In the genomic region with DNA sequence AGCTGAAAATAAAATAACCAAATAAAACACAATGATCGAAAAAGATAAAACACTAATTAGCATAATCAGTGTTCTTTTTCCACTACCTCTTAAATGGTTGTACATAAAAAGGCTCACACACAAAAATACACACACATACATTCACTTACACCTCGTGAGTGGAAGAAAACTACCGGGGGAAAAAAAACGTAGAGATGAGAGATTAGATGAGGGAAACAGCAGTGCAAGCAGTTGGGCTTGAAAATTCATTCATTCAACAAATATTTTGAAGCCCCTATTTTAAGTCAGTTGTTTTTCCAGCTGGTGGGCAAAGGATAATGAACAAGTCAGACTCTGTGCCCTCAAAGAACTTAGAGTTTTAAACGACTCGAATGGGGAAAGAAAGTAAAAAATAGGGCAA, we compare ENCODE assay signal across 9 cellular contexts. TPM values are rescaled to one million over a fixed set of nuclear protein-coding genes. Genes with fewer than 3 reads are reported as not detected.
DNase-seq lines count a peak whose midpoint lies in the region; ATAC-seq, FAIRE-seq and TF ChIP-seq lines count a peak whose summit lies in the region.
"Had no signal": no experiment of that assay in that cellular context is flagged by ENCODE, and none has a peak within 500 bp of the region (broad histone marks: within the 10 kb centered on the region; RNA-seq: fewer than 3 reads in every experiment).

No MANE protein-coding gene starts in this region.

- peaks cover 39% of the 10 kb centered on the region for H3K4me1 ChIP-seq in CD4-positive, CD25-positive, alpha-beta regulatory T cell (ENCODE audit: control insufficient read depth, insufficient read depth, low read length, poor library complexity, severe bottlenecking)
- peaks cover 20% of the 10 kb centered on the region for H3K4me1 ChIP-seq in endothelial cell of umbilical vein (ENCODE audit: control insufficient read depth, extremely low read depth, insufficient read depth, low read length)
- H3K4me1 ChIP-seq in ovary (ENCODE audit: insufficient read depth): peaks cover 4% of the 10 kb centered on the region

- H3K4me1 Mint-ChIP-seq in CD4-positive, CD25-positive, alpha-beta regulatory T cell: peaks cover 20 to 43% (median 37%) of the 10 kb centered on the region in 4 donors

- 34 to 45% (median 35%) methylated on average over 6 of the region's 6 CpGs for WGBS in ovary, 3 donors

- no peak for TF ChIP-seq CTCF in endothelial cell of umbilical vein (IDR thresholded peaks at IDR 0.05; ENCODE audit: extremely low read depth in 1 of 2, insufficient read depth in 1 of 2, low read depth in 1 of 2, low read length in 2 of 2)
- no peak for TF ChIP-seq CTCF in ovary (IDR thresholded peaks at IDR 0.05)

- peak overlapping the region; percentile 93 for H3K9ac ChIP-seq in endothelial cell of umbilical vein (replicated peaks; ENCODE audit: extremely low read depth, insufficient read depth, low read length)

- BruUV-seq in endothelial cell of umbilical vein (replicated peaks; lab: Mats Ljungman, UMichigan): no TSS peak

- no peaks in the 10 kb centered on the region for H3K27me3 Mint-ChIP-seq in CD4-positive, CD25-positive, alpha-beta regulatory T cell

- H3K79me2 ChIP-seq in endothelial cell of umbilical vein (ENCODE audit: control insufficient read depth, insufficient read depth, low read length): peaks cover 47% of the 10 kb centered on the region

- H3K4me3 Mint-ChIP-seq in CD4-positive, CD25-positive, alpha-beta regulatory T cell: no peak overlapping the region

- no peaks in the 10 kb centered on the region for H3K9me3 ChIP-seq in CD4-positive, CD25-positive, alpha-beta regulatory T cell (ENCODE audit: control insufficient read depth in 2 of 2, low read length in 2 of 2)
- H3K9me3 ChIP-seq in endothelial cell of umbilical vein (replicated peaks; ENCODE audit: control insufficient read depth, insufficient read depth, low read length) (no peaks in the 10 kb centered on the region), ovary (no peaks in the 10 kb centered on the region)

- peak overlapping the region; percentile 88 for H3K4me2 ChIP-seq in endothelial cell of umbilical vein (ENCODE audit: insufficient read depth, low read length)

- CTCF ChIA-PET in endothelial cell of umbilical vein (lab: Charles Lee): interaction anchor here (0.7 to 2.6 kb wide), 5 partner anchors 9 to 76 kb away, joined by 3 to 14 read pairs (median 3); no protein-coding TSS in a partner anchor

- peak overlapping the region; percentile 100 for H3K4me3 ChIP-seq in CD4-positive, CD25-positive, alpha-beta regulatory T cell (ENCODE audit: low read depth, low read length)
- H3K4me3 ChIP-seq in endothelial cell of umbilical vein (replicated peaks in 1 of 3; ENCODE audit: insufficient read depth in 1 of 3, low read depth in 1 of 3, low read length in 3 of 3): peak overlapping the region in 2 of 3 experiments; percentile 49 to 96
- peak overlapping the region; percentile 85 for H3K4me3 ChIP-seq in ovary

- H4K20me1 ChIP-seq in endothelial cell of umbilical vein (replicated peaks; ENCODE audit: control insufficient read depth, extremely low read depth, insufficient read depth, low read length): no peaks in the 10 kb centered on the region

- POLR2A ChIA-PET in endothelial cell of umbilical vein (lab: Charles Lee): no interaction called here

- no peak for DNase-seq in CD4-positive, CD25-positive, alpha-beta regulatory T cell
- DNase-seq in NAMALWA (ENCODE audit: low spot score): peak; percentile 5
- no peak for DNase-seq in endothelial cell of umbilical vein (ENCODE audit: low read depth, low spot score)
- no peak for DNase-seq in ovary
- no peak for DNase-seq in MV-4-11 (lab: John Stamatoyannopoulos, UW)
- DNase-seq in activated naive CD4-positive, alpha-beta T cell (lab: John Stamatoyannopoulos, UW): no peak
- DNase-seq in activated CD4-positive, alpha-beta T cell treated with anti-CD3 and anti-CD28 coated beads, Interleukin-2, amount 50 U/mL, for 4 hours: no peak
- DNase-seq: NCI-H2227 treated with DMSO at 0.1 percent for 48 hours had no signal

- ATAC-seq in CD4-positive, CD25-positive, alpha-beta regulatory T cell (ENCODE audit: low read depth in 2 of 2): no peak
- no peak for ATAC-seq in HG02852 (IDR thresholded peaks at IDR 0.05; ENCODE audit: unreplicated experiment)

- H3K27ac Mint-ChIP-seq in CD4-positive, CD25-positive, alpha-beta regulatory T cell: peak overlapping the region in 1 of 3 donors; percentile 93

- no peak for TF ChIP-seq POLR2A in endothelial cell of umbilical vein (IDR thresholded peaks at IDR 0.05; ENCODE audit: low read depth, low read length)
- TF ChIP-seq POLR2A in ovary (IDR thresholded peaks at IDR 0.05): no peak

- peak overlapping the region; percentile 96 for H3K27ac ChIP-seq in CD4-positive, CD25-positive, alpha-beta regulatory T cell (ENCODE audit: insufficient read depth, low read length, poor library complexity, severe bottlenecking)
- H3K27ac ChIP-seq in endothelial cell of umbilical vein (ENCODE audit: insufficient read depth, low read depth, low read length): peak overlapping the region; percentile 92
- no peak overlapping the region for H3K27ac ChIP-seq in ovary

- no peaks in the 10 kb centered on the region for H3K36me3 ChIP-seq in CD4-positive, CD25-positive, alpha-beta regulatory T cell (ENCODE audit: control insufficient read depth, insufficient read depth, low read length)
- H3K36me3 ChIP-seq in endothelial cell of umbilical vein (ENCODE audit: control insufficient read depth in 2 of 2, extremely low read depth in 1 of 2, insufficient read depth in 2 of 2, low read length in 2 of 2) (no peaks in the 10 kb centered on the region), ovary (no peaks in the 10 kb centered on the region)

- dilution Hi-C loops in endothelial cell of umbilical vein (cut with MboI; ENCODE audit: extremely low pct_ligation_motif_present, low sequenced_read_pairs): no loop called here

- intact Hi-C loops in endothelial cell of umbilical vein (cut with micrococcal nuclease) (loop anchor here (5.0 kb wide), 1 partner anchor 608 kb away; a partner anchor contains a TSS), ovary (cut with DNase I) (no loop called here)

- no peaks in the 10 kb centered on the region for H3K9me1 ChIP-seq in endothelial cell of umbilical vein (replicated peaks; ENCODE audit: control insufficient read depth, extremely low read depth, insufficient read depth, low read length)

- FAIRE-seq in endothelial cell of umbilical vein (lab: Jason Lieb, UNC): no peak

- H2AFZ ChIP-seq in endothelial cell of umbilical vein (ENCODE audit: low read depth, low read length): no peak overlapping the region

- H3K27me3 ChIP-seq in CD4-positive, CD25-positive, alpha-beta regulatory T cell (ENCODE audit: control insufficient read depth, insufficient read depth, low read length): no peaks in the 10 kb centered on the region
- H3K27me3 ChIP-seq in endothelial cell of umbilical vein (ENCODE audit: control insufficient read depth in 2 of 2, insufficient read depth in 2 of 2, low read length in 2 of 2) (no peaks in the 10 kb centered on the region), ovary (no peaks in the 10 kb centered on the region)

- peaks cover 2% of the 10 kb centered on the region for H3K36me3 Mint-ChIP-seq in CD4-positive, CD25-positive, alpha-beta regulatory T cell

- H3K9me3 Mint-ChIP-seq in CD4-positive, CD25-positive, alpha-beta regulatory T cell: peaks cover 0 to 1% (median 0%) of the 10 kb centered on the region in 7 donors

- no peak for TF ChIP-seq EP300 in ovary (IDR thresholded peaks at IDR 0.05)

TF ChIP-seq in endothelial cell of umbilical vein, 7 proteins besides CTCF, POLR2A, EP300 and RAD21:
- TF ChIP-seq EZH2 (IDR thresholded peaks at IDR 0.05; ENCODE audit: borderline replicate concordance, low read depth, low read length, severe bottlenecking): no peak
- TF ChIP-seq GATA2 (IDR thresholded peaks at IDR 0.05; ENCODE audit: insufficient read depth, insufficient read length, low read depth, low read length): no peak

RNA-seq across cellular contexts. Expression of a gene that starts 1.0 kb away (rescaled TPM):
- 47.1 TPM for total RNA-seq in CD4-positive, CD25-positive, alpha-beta regulatory T cell
- 10 to 100 TPM; 10.9 to 30.1 (median 24.2) TPM for polyA plus RNA-seq in CD4-positive, CD25-positive, alpha-beta regulatory T cell
- total RNA-seq in endothelial cell of umbilical vein (29.0 and 38.6 TPM in 2 replicates), ovary (10 to 100 TPM; 34.0 to 50.1 (median 41.3) TPM)
- polyA plus RNA-seq in endothelial cell of umbilical vein (18.2 and 20.3 TPM in 2 replicates), ovary (10 to 100 TPM; 13.6 to 22.3 TPM)
- 14.8 and 17.8 TPM in 2 replicates for polyA plus RNA-seq in endothelial cell of umbilical vein (2011; cell fraction: cytosol; rRNA removed)
- 72.2 and 92.7 TPM in 2 replicates for polyA plus RNA-seq in endothelial cell of umbilical vein (2011; cell fraction: nucleus; rRNA removed)
- 14.8 and 17.4 TPM in 2 replicates for polyA plus RNA-seq in endothelial cell of umbilical vein (2012)
- 62.4 and 65.8 TPM in 2 replicates for polyA minus RNA-seq in endothelial cell of umbilical vein
- polyA minus RNA-seq in endothelial cell of umbilical vein (2011; cell fraction: cytosol; rRNA and poly(A)+ RNA removed): 8.5 TPM
- 167 and 173 TPM in 2 replicates for polyA minus RNA-seq in endothelial cell of umbilical vein (2011; cell fraction: nucleus; rRNA and poly(A)+ RNA removed)

RNA-seq across cellular contexts. Expression of a gene that starts 1.4 kb away (rescaled TPM):
- 56.7 TPM for total RNA-seq in CD4-positive, CD25-positive, alpha-beta regulatory T cell
- 100 to 1,000 TPM in 1 of 4 donors, 10 to 100 TPM in 3; 65.5 to 104 (median 84.7) TPM for polyA plus RNA-seq in CD4-positive, CD25-positive, alpha-beta regulatory T cell
- total RNA-seq in endothelial cell of umbilical vein: 42.4 and 44.7 TPM in 2 replicates
- polyA plus RNA-seq in endothelial cell of umbilical vein: 3.9 and 6.4 TPM in 2 replicates
- 13.9 and 14.4 TPM in 2 replicates for polyA plus RNA-seq in endothelial cell of umbilical vein (2011; cell fraction: cytosol; rRNA removed)
- 13.6 and 23.9 TPM in 2 replicates for polyA plus RNA-seq in endothelial cell of umbilical vein (2011; cell fraction: nucleus; rRNA removed)
- polyA plus RNA-seq in endothelial cell of umbilical vein (2012): 49.2 and 52.7 TPM in 2 replicates
- 3.0 and 3.8 TPM in 2 replicates for polyA minus RNA-seq in endothelial cell of umbilical vein
- 6.5 TPM for polyA minus RNA-seq in endothelial cell of umbilical vein (2011; cell fraction: cytosol; rRNA and poly(A)+ RNA removed)
- polyA minus RNA-seq in endothelial cell of umbilical vein (2011; cell fraction: nucleus; rRNA and poly(A)+ RNA removed): 4.1 and 5.8 TPM in 2 replicates
- 10 to 100 TPM; 19.7 to 46.5 (median 44.0) TPM for total RNA-seq in ovary
- 10 to 100 TPM; 29.9 to 37.6 TPM for polyA plus RNA-seq in ovary

RNA-seq across cellular contexts. Expression of a gene that starts 53.6 kb away (rescaled TPM):
- total RNA-seq in CD4-positive, CD25-positive, alpha-beta regulatory T cell: not detected
- polyA plus RNA-seq in CD4-positive, CD25-positive, alpha-beta regulatory T cell: not detected
- total RNA-seq in endothelial cell of umbilical vein (not detected in 2 replicates), ovary (not detected)
- polyA plus RNA-seq in endothelial cell of umbilical vein (not detected in 2 replicates), ovary (not detected)
- polyA plus RNA-seq in endothelial cell of umbilical vein (2011; cell fraction: cytosol; rRNA removed): not detected in 2 replicates
- not detected in 2 replicates for polyA plus RNA-seq in endothelial cell of umbilical vein (2011; cell fraction: nucleus; rRNA removed)
- polyA plus RNA-seq in endothelial cell of umbilical vein (2012): not detected in 2 replicates
- polyA minus RNA-seq in endothelial cell of umbilical vein: not detected in 2 replicates
- polyA minus RNA-seq in endothelial cell of umbilical vein (2011; cell fraction: cytosol; rRNA and poly(A)+ RNA removed): not detected
- polyA minus RNA-seq in endothelial cell of umbilical vein (2011; cell fraction: nucleus; rRNA and poly(A)+ RNA removed): not detected in 2 replicates

Comparison
In these comparisons a context has a peak if more than half of its experiments do, and no peak if none do; other contexts are left out.
1. H3K27ac ChIP-seq: peak in CD4-positive, CD25-positive, alpha-beta regulatory T cell (single experiment) and endothelial cell of umbilical vein (single experiment); none in ovary (0 of 2).
2. Peak in every context shown above with its lines, with median percentiles within 50 percentile points of each other: H3K4me3 ChIP-seq.